Comparison of ENCODE assay signal across 37 cellular contexts in the genomic region with DNA sequence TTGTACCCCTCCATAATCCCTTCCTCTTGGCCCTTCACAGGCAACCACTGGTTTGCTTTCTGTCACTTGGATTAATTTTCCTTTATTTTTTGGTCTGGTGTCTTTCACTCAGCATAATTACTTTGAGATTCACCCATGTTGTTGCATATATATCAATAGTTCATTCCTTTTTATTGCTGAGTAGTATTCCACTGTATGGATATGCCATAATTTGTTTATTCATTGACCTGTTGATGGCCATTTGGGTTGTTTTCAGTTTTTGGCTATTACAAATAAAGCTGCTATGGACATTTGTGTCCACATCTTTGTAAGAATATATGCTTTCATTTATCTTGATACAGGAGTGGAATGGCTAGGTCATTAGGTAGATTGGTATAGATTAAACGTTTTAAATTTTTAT. TPM values are rescaled to one million over a fixed set of nuclear protein-coding genes. Genes with fewer than 3 reads are reported as not detected.
DNase-seq lines count a peak whose midpoint lies in the region; ATAC-seq, FAIRE-seq and TF ChIP-seq lines count a peak whose summit lies in the region.
"Had no signal": no experiment of that assay in that cellular context is flagged by ENCODE, and none has a peak within 500 bp of the region (broad histone marks: within the 10 kb centered on the region; RNA-seq: fewer than 3 reads in every experiment).

No MANE protein-coding gene starts in this region.

- intact Hi-C loops in K562 (cut with micrococcal nuclease) (no loop called here), esophagus squamous epithelium (cut with DNase I) (no loop called here)

- DNase-seq in SK-N-SH (no peak), GM18507 (ENCODE audit: extremely low spot score, insufficient read length, low read depth) (no peak), K562 (ENCODE audit: extremely low read depth in 1 of 4, low spot score in 3 of 4) (no peak), esophagus squamous epithelium (lab: John Stamatoyannopoulos, UW) (no peak)
- DNase-seq in T-helper 2 cell treated with Interferon-gamma antibody and Interleukin-4, amounts not matched to agents 5 μg/mL and 100 μg/mL, for 36 hours (ENCODE audit: low spot score) = no peak
- DNase-seq: 8988T; ACHN; AML-193; BE2C; C1 segment of cervical spinal cord; Caco-2; Calu3; CD4-positive, alpha-beta memory T cell; CD4-positive, alpha-beta T cell; CD4-positive, CD25-positive, alpha-beta regulatory T cell; CD8-positive, alpha-beta memory T cell; CD8-positive, alpha-beta T cell; COR-L47; DMS 273 treated with DMSO at 0.1 percent for 48 hours; DMS153; DMS53; DMS79; DMS79 treated with DMSO at 0.1 percent for 48 hours; DND-41; EL had no signal

- H3K9ac ChIP-seq in SK-N-SH (no peak overlapping the region), K562 (ENCODE audit: insufficient read depth in 1 of 2, low read depth in 2 of 2, low read length in 2 of 2) (no peak overlapping the region)
- H3K9ac ChIP-seq: BLaER1; BLaER1 treated with 17β-estradiol and CSF1 and Interleukin-3, amounts not matched to agents 10 nM and 100 nM had no signal

- H3K4me1 Mint-ChIP-seq in T-helper 2 cell treated with Interferon-gamma antibody and Interleukin-4, amounts not matched to agents 5 μg/mL and 100 μg/mL, for 36 hours (ENCODE audit: low read depth) = peaks cover 2% of the 10 kb centered on the region

- H3K36me3 ChIP-seq in SK-N-SH (replicated peaks in 1 of 2; ENCODE audit: control insufficient read depth in 1 of 2, insufficient read depth in 2 of 2, low read length in 1 of 2) = peaks cover 0 to 4% of the 10 kb centered on the region in 2 experiments
- peaks cover 0 to 38% of the 10 kb centered on the region in 2 experiments; a peak in 2 of 3 replicates for H3K36me3 ChIP-seq in HEK293 (ENCODE audit: control insufficient read depth in 2 of 2, insufficient read depth in 1 of 2, low read length in 2 of 2)
- no peaks in the 10 kb centered on the region; the same call in 2 of the 3 replicates for H3K36me3 ChIP-seq in K562 (ENCODE audit: control insufficient read depth, insufficient read depth, low read length)
- H3K36me3 ChIP-seq in esophagus squamous epithelium = peaks cover 0 to 13% (median 0%) of the 10 kb centered on the region in 3 donors
- H3K36me3 ChIP-seq: BE2C; BLaER1; BLaER1 treated with 17β-estradiol and CSF1 and Interleukin-3, amounts not matched to agents 10 nM and 100 nM had no signal

- peaks cover 14% of the 10 kb centered on the region for H3K36me3 Mint-ChIP-seq in T-helper 2 cell treated with Interferon-gamma antibody and Interleukin-4, amounts not matched to agents 5 μg/mL and 100 μg/mL, for 36 hours (ENCODE audit: low read depth)

- H3K4me1 ChIP-seq in SK-N-SH (ENCODE audit: control insufficient read depth in 1 of 2, insufficient read depth in 2 of 2, low read depth in 1 of 2, low read length in 1 of 2) (0 out of 4 replicates have a peak, but pooled peaks cover 0 to 8% of the 10 kb centered on the region in 2 experiments), HEK293 (ENCODE audit: control insufficient read depth, insufficient read depth, low read length) (no peaks in the 10 kb centered on the region), K562 (replicated peaks in 1 of 2; ENCODE audit: control insufficient read depth in 2 of 2, insufficient read depth in 2 of 2, low read length in 2 of 2) (peaks cover 0 to 1% of the 10 kb centered on the region in 2 experiments; a peak in 1 of 5 replicates), esophagus squamous epithelium (peaks cover 0 to 2% (median 0%) of the 10 kb centered on the region in 3 donors)
- H3K4me1 ChIP-seq: A549, BE2C, BLaER1, Caco-2 had no signal

- TF ChIP-seq CTCF in SK-N-SH (IDR thresholded peaks at IDR 0.05) = no peak
- TF ChIP-seq CTCF in HEK293 (tag by site-specific recombination; IDR thresholded peaks at IDR 0.05) = no peak
- TF ChIP-seq CTCF in K562 (IDR thresholded peaks at IDR 0.05 in 2 of 3, conservative IDR thresholded peaks at IDR 0.05 in 1 of 3; ENCODE audit: insufficient read depth in 2 of 3, low read depth in 1 of 3, low read length in 3 of 3) = no peak
- TF ChIP-seq CTCF in esophagus squamous epithelium (IDR thresholded peaks at IDR 0.05) = no peak

- no peaks in the 10 kb centered on the region for H3K27me3 ChIP-seq in SK-N-SH (ENCODE audit: insufficient read depth)
- H3K27me3 ChIP-seq in K562 (ENCODE audit: control insufficient read depth in 2 of 2, insufficient read depth in 2 of 2, low read length in 2 of 2) = no peaks in the 10 kb centered on the region
- no peaks in the 10 kb centered on the region for H3K27me3 ChIP-seq in esophagus squamous epithelium
- H3K27me3 ChIP-seq: BE2C; BLaER1; BLaER1 treated with 17β-estradiol and CSF1 and Interleukin-3, amounts not matched to agents 10 nM and 100 nM had no signal

- 84% methylated on average over 1 of the region's 1 CpG for WGBS in SK-N-SH (ENCODE audit: low lambda C conversion rate)
- 13% methylated on average over 1 of the region's 1 CpG for WGBS in K562 (ENCODE audit: insufficient coverage, low coverage, missing lambda C conversion rate)
- 86 to 100% methylated on average over 1 of the region's 1 CpG for WGBS in esophagus squamous epithelium, 2 donors

- TF ChIP-seq EP300 in SK-N-SH (IDR thresholded peaks at IDR 0.05; ENCODE audit: borderline replicate concordance in 1 of 2, low read depth in 1 of 2, low read length in 1 of 2) (no peak), K562 (IDR thresholded peaks at IDR 0.05; ENCODE audit: low read length) (no peak)

- CTCF ChIA-PET in SK-N-SH (lab: Yijun Ruan, JAX) = interaction anchor here (1.9 kb wide), 1 partner anchor 13 kb away, joined by 6 read pairs; a partner anchor contains a TSS
- CTCF ChIA-PET in HEK293 (lab: Yijun Ruan, JAX) = interaction anchor here (0.7 kb wide), 1 partner anchor 215 kb away, joined by 5 read pairs; no protein-coding TSS in a partner anchor
- CTCF ChIA-PET in K562 (lab: Yijun Ruan, JAX; ENCODE audit: low intra/inter-chr PET ratio) = no interaction called here

- BruUV-seq in K562 (replicated peaks; lab: Mats Ljungman, UMichigan) = no TSS peak

- H3K9me3 ChIP-seq in SK-N-SH (no peaks in the 10 kb centered on the region), HEK293 (ENCODE audit: control insufficient read depth, insufficient read depth, low read depth, low read length) (no peaks in the 10 kb centered on the region), K562 (replicated peaks; ENCODE audit: control insufficient read depth, insufficient read depth, low read depth, low read length) (no peaks in the 10 kb centered on the region), esophagus squamous epithelium (no peaks in the 10 kb centered on the region)
- H3K9me3 ChIP-seq: A549; BE2C; BLaER1; BLaER1 treated with 17β-estradiol and CSF1 and Interleukin-3, amounts not matched to agents 10 nM and 100 nM; Caco-2 had no signal

- H3K27me3 Mint-ChIP-seq in T-helper 2 cell treated with Interferon-gamma antibody and Interleukin-4, amounts not matched to agents 5 μg/mL and 100 μg/mL, for 36 hours (ENCODE audit: low read depth) = no peaks in the 10 kb centered on the region
- H3K27me3 Mint-ChIP-seq: B cell; CD4-positive, alpha-beta memory T cell; CD4-positive, alpha-beta T cell; CD4-positive, CD25-positive, alpha-beta regulatory T cell; CD8-positive, alpha-beta memory T cell had no signal

- H3K27ac ChIP-seq in SK-N-SH (ENCODE audit: low read depth in 2 of 2, low read length in 1 of 2) (no peak overlapping the region), HEK293 (ENCODE audit: extremely low read depth, low read depth, low read length) (no peak overlapping the region), K562 (ENCODE audit: extremely low read depth, low read depth, low read length) (no peak overlapping the region), esophagus squamous epithelium (no peak overlapping the region)
- H3K27ac ChIP-seq: 22Rv1; A549; BLaER1; BLaER1 treated with 17β-estradiol and CSF1 and Interleukin-3, amounts not matched to agents 10 nM and 100 nM; C4-2B had no signal

- H3K4me2 ChIP-seq in SK-N-SH (no peak overlapping the region), K562 (ENCODE audit: insufficient read depth, low read length) (no peak overlapping the region)
- H3K4me2 ChIP-seq: A549; BLaER1; BLaER1 treated with 17β-estradiol and CSF1 and Interleukin-3, amounts not matched to agents 10 nM and 100 nM had no signal

- peak; percentile 21 for FAIRE-seq in GM18507 (lab: Jason Lieb, UNC)
- FAIRE-seq in K562 (lab: Jason Lieb, UNC) = no peak
- FAIRE-seq: A204.1, A549, D721Med had no signal

- H3K79me2 ChIP-seq in SK-N-SH (ENCODE audit: insufficient read depth) = no peaks in the 10 kb centered on the region
- H3K79me2 ChIP-seq in K562 (ENCODE audit: control insufficient read depth, insufficient read depth, low read length) = no peaks in the 10 kb centered on the region

- POLR2A ChIA-PET in SK-N-SH (lab: Yijun Ruan, JAX) = no interaction called here
- POLR2A ChIA-PET in HEK293 (lab: Yijun Ruan, JAX) = interaction anchor here (0.8 kb wide), 1 partner anchor 13 kb away, joined by 3 read pairs; a partner anchor contains a TSS
- POLR2A ChIA-PET in K562 (lab: Yijun Ruan, JAX) = no interaction called here

- H3K9me1 ChIP-seq in K562 (ENCODE audit: control insufficient read depth, insufficient read depth, low read length) = no peaks in the 10 kb centered on the region

- TF ChIP-seq RAD21 in SK-N-SH (IDR thresholded peaks at IDR 0.05; ENCODE audit: low read length) (no peak), K562 (CRISPR knock-in tag; conservative IDR thresholded peaks at IDR 0.05 in 1 of 2, IDR thresholded peaks at IDR 0.05 in 1 of 2) (no peak)

- no peak overlapping the region for H3K4me3 Mint-ChIP-seq in T-helper 2 cell treated with Interferon-gamma antibody and Interleukin-4, amounts not matched to agents 5 μg/mL and 100 μg/mL, for 36 hours
- H3K4me3 Mint-ChIP-seq: B cell; CD14-positive monocyte; CD4-positive, alpha-beta memory T cell; CD4-positive, alpha-beta T cell; CD8-positive, alpha-beta memory T cell; CD8-positive, alpha-beta T cell had no signal

- H2AFZ ChIP-seq in SK-N-SH (ENCODE audit: low read depth) (no peak overlapping the region), K562 (ENCODE audit: low read depth, low read length) (no peak overlapping the region)

- H3K4me3 ChIP-seq in SK-N-SH (ENCODE audit: low read depth in 2 of 2, low read length in 1 of 2) (no peak overlapping the region), HEK293 (ENCODE audit: low read depth, low read length) (no peak overlapping the region), K562 (no peak overlapping the region), esophagus squamous epithelium (no peak overlapping the region)
- H3K4me3 ChIP-seq: A549; BLaER1; BLaER1 treated with 17β-estradiol and CSF1 and Interleukin-3, amounts not matched to agents 10 nM and 100 nM had no signal

- TF ChIP-seq POLR2A in K562 (conservative IDR thresholded peaks at IDR 0.05) = no peak
- no peak for TF ChIP-seq POLR2A in esophagus squamous epithelium (IDR thresholded peaks at IDR 0.05)

- no peak overlapping the region for H3K27ac Mint-ChIP-seq in T-helper 2 cell treated with Interferon-gamma antibody and Interleukin-4, amounts not matched to agents 5 μg/mL and 100 μg/mL, for 36 hours
- H3K27ac Mint-ChIP-seq: B cell; CD14-positive monocyte; CD4-positive, alpha-beta memory T cell; CD4-positive, alpha-beta T cell; CD4-positive, CD25-positive, alpha-beta regulatory T cell; CD8-positive, alpha-beta T cell had no signal

- peaks cover 4% of the 10 kb centered on the region for H3F3A ChIP-seq in SK-N-SH (replicated peaks; ENCODE audit: insufficient read depth)

- H3K9me3 Mint-ChIP-seq in T-helper 2 cell treated with Interferon-gamma antibody and Interleukin-4, amounts not matched to agents 5 μg/mL and 100 μg/mL, for 36 hours = no peaks in the 10 kb centered on the region
- H3K9me3 Mint-ChIP-seq: CD4-positive, alpha-beta T cell; CD8-positive, alpha-beta memory T cell; CD8-positive, alpha-beta T cell had no signal

- ATAC-seq in SK-N-SH treated with all-trans-retinoic acid at 6 μM for 48 hours = no peak
- ATAC-seq in K562 = no peak
- ATAC-seq in HG03521 (IDR thresholded peaks at IDR 0.05; ENCODE audit: unreplicated experiment) = no peak
- ATAC-seq: A549; CD8-positive, alpha-beta T cell had no signal

- H3K9me2 ChIP-seq in SK-N-SH = no peaks in the 10 kb centered on the region

- no peaks in the 10 kb centered on the region for H4K20me1 ChIP-seq in SK-N-SH (ENCODE audit: insufficient read depth)
- H4K20me1 ChIP-seq in K562 (replicated peaks; ENCODE audit: control insufficient read depth, insufficient read depth, low read length) = no peaks in the 10 kb centered on the region
- H4K20me1 ChIP-seq: BLaER1; BLaER1 treated with 17β-estradiol and CSF1 and Interleukin-3, amounts not matched to agents 10 nM and 100 nM had no signal

- in situ Hi-C loops in K562 (cut with MboI) = no loop called here

RNA-seq across cellular contexts. Expression of a gene that starts 5.9 kb away (rescaled TPM):
- polyA plus RNA-seq in SK-N-SH (2012; rRNA removed) = 10.3 and 15.5 TPM in 2 replicates
- polyA plus RNA-seq in SK-N-SH (2012; cell fraction: cytosol; rRNA removed) = 10.1 and 10.9 TPM in 2 replicates
- polyA plus RNA-seq in SK-N-SH (2012; cell fraction: nucleus; rRNA removed) = 30.9 and 43.6 TPM in 2 replicates
- total RNA-seq in K562 (2011; cell fraction: chromatin; rRNA removed; ENCODE audit: low replicate concordance) = 26.7 and 92.0 TPM in 2 replicates
- 22.0 and 26.7 TPM in 2 replicates for total RNA-seq in K562 (2011; cell fraction: nucleolus; rRNA removed)
- 41.6 and 57.6 TPM in 2 replicates for total RNA-seq in K562 (2011; cell fraction: nucleoplasm; rRNA removed)
- total RNA-seq in K562 (2014; rRNA removed) = 10.8 and 12.0 TPM in 2 replicates
- 20.8 and 22.3 TPM in 2 replicates for total RNA-seq in K562 (2014; rRNA removed; fragmentation: Illumina TruSeq; extraction: Trizol)
- total RNA-seq in K562 (2015; rRNA removed; fragmentation: Illumina TruSeq; extraction: Trizol) = 18.7 and 20.6 TPM in 2 replicates
- total RNA-seq in K562 (2021) = 22.4 and 22.5 TPM in 2 replicates
- polyA plus RNA-seq in K562 (2011; rRNA removed) = 27.6 and 38.1 TPM in 2 replicates
- 15.0 and 27.7 TPM in 2 replicates for polyA plus RNA-seq in K562 (2011; cell fraction: cytosol; rRNA removed)
- 44.3 and 50.0 TPM in 2 replicates for polyA plus RNA-seq in K562 (2011; cell fraction: nucleus; rRNA removed)
- polyA plus RNA-seq in K562 (2012) = 14.3 TPM in 2 replicates
- 26.2 and 28.9 TPM in 2 replicates for polyA plus RNA-seq in K562 (2014; fragmentation: Illumina TruSeq; extraction: Trizol)
- polyA plus RNA-seq in K562 (2014; fragmentation: Nextera tagmentation; extraction: Ambion mirVana) = 1 to 10 TPM; 4.7 to 7.3 TPM
- 20.1 and 24.4 TPM in 2 replicates for polyA plus RNA-seq in K562 (2014; rRNA removed)
- 33.7 and 34.3 TPM in 2 replicates for polyA minus RNA-seq in K562 (2011; rRNA and poly(A)+ RNA removed)
- polyA minus RNA-seq in K562 (2011; cell fraction: cytosol; rRNA and poly(A)+ RNA removed) = 13.7 and 14.9 TPM in 2 replicates
- polyA minus RNA-seq in K562 (2011; cell fraction: nucleus; rRNA and poly(A)+ RNA removed) = 14.8 and 23.0 TPM in 2 replicates
- total RNA-seq in esophagus squamous epithelium = 10 to 100 TPM in 1 of 4 donors, 1 to 10 TPM in 3; 5.1 to 13.4 (median 8.3) TPM

RNA-seq across cellular contexts. Expression of a gene that starts 13.0 kb away (rescaled TPM):
- polyA plus RNA-seq in SK-N-SH (2012; rRNA removed) (2.0 and 2.5 TPM in 2 replicates), K562 (2011; rRNA removed) (1.5 and 2.2 TPM in 2 replicates), K562 (2014; fragmentation: Illumina TruSeq; extraction: Trizol) (3.0 and 3.4 TPM in 2 replicates), K562 (2014; fragmentation: Nextera tagmentation; extraction: Ambion mirVana) (1 to 10 TPM; 1.2 to 3.7 TPM), K562 (2014; rRNA removed) (2.3 and 3.6 TPM in 2 replicates)
- 2.5 and 2.9 TPM in 2 replicates for polyA plus RNA-seq in SK-N-SH (2012; cell fraction: cytosol; rRNA removed)
- 2.1 and 3.0 TPM in 2 replicates for polyA plus RNA-seq in SK-N-SH (2012; cell fraction: nucleus; rRNA removed)
- total RNA-seq in K562 (2011; cell fraction: chromatin; rRNA removed; ENCODE audit: low replicate concordance) = 3.6 and 8.5 TPM in 2 replicates
- 3.2 and 3.3 TPM in 2 replicates for total RNA-seq in K562 (2011; cell fraction: nucleolus; rRNA removed)
- total RNA-seq in K562 (2011; cell fraction: nucleoplasm; rRNA removed) = 3.8 and 4.7 TPM in 2 replicates
- total RNA-seq in K562 (2014; rRNA removed) (2.9 and 3.4 TPM in 2 replicates), K562 (2014; rRNA removed; fragmentation: Illumina TruSeq; extraction: Trizol) (4.9 and 5.5 TPM in 2 replicates), K562 (2015; rRNA removed; fragmentation: Illumina TruSeq; extraction: Trizol) (4.5 and 4.9 TPM in 2 replicates), K562 (2021) (3.3 and 5.7 TPM in 2 replicates), esophagus squamous epithelium (1 to 10 TPM in 1 of 4 donors, under 1 TPM in 2, not detected in 1; 0.26 to 1.3 (median 0.56) TPM)
- 0.64 and 1.3 TPM in 2 replicates for polyA plus RNA-seq in K562 (2011; cell fraction: cytosol; rRNA removed)
- polyA plus RNA-seq in K562 (2011; cell fraction: nucleus; rRNA removed) = 0.94 and 1.5 TPM in 2 replicates
- 2.4 and 3.0 TPM in 2 replicates for polyA plus RNA-seq in K562 (2012)
- polyA minus RNA-seq in K562 (2011; rRNA and poly(A)+ RNA removed) = 2.8 and 4.8 TPM in 2 replicates
- polyA minus RNA-seq in K562 (2011; cell fraction: cytosol; rRNA and poly(A)+ RNA removed) = 2.2 TPM in 1 of 2 replicates, not detected in the other
- polyA minus RNA-seq in K562 (2011; cell fraction: nucleus; rRNA and poly(A)+ RNA removed) = 1.1 and 1.2 TPM in 2 replicates

RNA-seq across cellular contexts. Expression of a gene that starts 41.9 kb away (rescaled TPM):
- polyA plus RNA-seq in SK-N-SH (2012; rRNA removed) = 1.6 and 2.4 TPM in 2 replicates
- 1.4 and 1.7 TPM in 2 replicates for polyA plus RNA-seq in SK-N-SH (2012; cell fraction: cytosol; rRNA removed)
- polyA plus RNA-seq in SK-N-SH (2012; cell fraction: nucleus; rRNA removed) = 2.2 and 3.3 TPM in 2 replicates
- total RNA-seq in K562 (2011; cell fraction: chromatin; rRNA removed; ENCODE audit: low replicate concordance) = 14.4 and 24.4 TPM in 2 replicates
- 10.2 and 11.8 TPM in 2 replicates for total RNA-seq in K562 (2011; cell fraction: nucleolus; rRNA removed)
- total RNA-seq in K562 (2011; cell fraction: nucleoplasm; rRNA removed) = 13.6 and 14.7 TPM in 2 replicates
- 4.7 and 5.0 TPM in 2 replicates for total RNA-seq in K562 (2014; rRNA removed)
- total RNA-seq in K562 (2014; rRNA removed; fragmentation: Illumina TruSeq; extraction: Trizol) = 6.3 and 6.4 TPM in 2 replicates
- total RNA-seq in K562 (2015; rRNA removed; fragmentation: Illumina TruSeq; extraction: Trizol) = 6.7 and 7.8 TPM in 2 replicates
- 8.8 and 10.5 TPM in 2 replicates for total RNA-seq in K562 (2021)
- polyA plus RNA-seq in K562 (2011; rRNA removed) = 7.3 and 9.1 TPM in 2 replicates
- polyA plus RNA-seq in K562 (2011; cell fraction: cytosol; rRNA removed) = 4.3 and 5.1 TPM in 2 replicates
- polyA plus RNA-seq in K562 (2011; cell fraction: nucleus; rRNA removed) = 7.1 and 7.3 TPM in 2 replicates
- polyA plus RNA-seq in K562 (2012) = 3.4 and 3.6 TPM in 2 replicates
- 7.3 and 7.4 TPM in 2 replicates for polyA plus RNA-seq in K562 (2014; fragmentation: Illumina TruSeq; extraction: Trizol)
- 1 to 10 TPM; 1.3 to 1.5 TPM for polyA plus RNA-seq in K562 (2014; fragmentation: Nextera tagmentation; extraction: Ambion mirVana)
- 6.0 and 6.2 TPM in 2 replicates for polyA plus RNA-seq in K562 (2014; rRNA removed)
- polyA minus RNA-seq in K562 (2011; rRNA and poly(A)+ RNA removed) = 18.5 and 22.4 TPM in 2 replicates
- polyA minus RNA-seq in K562 (2011; cell fraction: cytosol; rRNA and poly(A)+ RNA removed) = 6.6 and 7.8 TPM in 2 replicates
- 5.7 and 10.4 TPM in 2 replicates for polyA minus RNA-seq in K562 (2011; cell fraction: nucleus; rRNA and poly(A)+ RNA removed)
- 1 to 10 TPM; 1.9 to 9.4 (median 3.9) TPM for total RNA-seq in esophagus squamous epithelium
